Comparison of ENCODE assay signal across 23 cellular contexts in genomic region chr12:116968986-116969385, GRCh38. TPM values are rescaled to one million over a fixed set of nuclear protein-coding genes. Genes with fewer than 3 reads are reported as not detected.
A peak's percentile ranks its signal among the peaks of the same experiment; 100 is the strongest.
DNase-seq lines count a peak whose midpoint lies in the region; ATAC-seq and TF ChIP-seq lines count a peak whose summit lies in the region.
"Had no signal": no experiment of that assay in that cellular context is flagged by ENCODE, and none has a peak within 500 bp of the region (broad histone marks: within the 10 kb centered on the region; RNA-seq: fewer than 3 reads in every experiment).

No MANE protein-coding gene starts in this region.

- no peaks in the 10 kb centered on the region for H3K27me3 Mint-ChIP-seq in endodermal cell (ENCODE audit: insufficient read depth)
- H3K27me3 Mint-ChIP-seq: T-helper 17 cell had no signal

- H3K4me2 ChIP-seq in SK-N-SH: no peak overlapping the region
- peak overlapping the region; percentile 74 for H3K4me2 ChIP-seq in Karpas-422 (ENCODE audit: low read depth, low read length, poor library complexity, severe bottlenecking)
- H3K4me2 ChIP-seq: A549 had no signal

- H3K79me2 ChIP-seq in SK-N-SH (ENCODE audit: insufficient read depth): peaks cover 13% of the 10 kb centered on the region
- peaks cover 42% of the 10 kb centered on the region for H3K79me2 ChIP-seq in Karpas-422 (ENCODE audit: low read length)

- H3K27ac ChIP-seq in SK-N-SH (ENCODE audit: low read depth in 2 of 2, low read length in 1 of 2) (peak overlapping the region; percentile 17 to 97; a peak in 3 of 4 replicates), Karpas-422 (ENCODE audit: low read length) (peak overlapping the region; percentile 93), endodermal cell (ENCODE audit: low read depth, low read length) (no peak overlapping the region), gastroesophageal sphincter (no peak overlapping the region)
- H3K27ac ChIP-seq: A549 had no signal

- DNase-seq in SK-N-SH (no peak), Karpas-422 (peak; percentile 88), endodermal cell (peak; percentile 36), foreskin melanocyte (no peak), SHP77 treated with DMSO at 0.1 percent for 48 hours (lab: John Stamatoyannopoulos, UW) (no peak)
- DNase-seq: AML-193, Calu3, GOT3, HCEC 1CT, KBM-7, MG63, NCI-H1694 treated with DMSO at 0.1 percent for 48 hours, NCI-H2081 treated with DMSO at 0.1 percent for 48 hours, NCI-H446 treated with DMSO at 0.1 percent for 48 hours, NCI-H526, RPMI8226, SHP77, T-helper 17 cell had no signal

- no peak for TF ChIP-seq POLR2A in gastroesophageal sphincter (IDR thresholded peaks at IDR 0.05)

- H3K4me3 ChIP-seq in SK-N-SH (ENCODE audit: low read depth in 2 of 2, low read length in 1 of 2): no peak overlapping the region
- H3K4me3 ChIP-seq in Karpas-422 (ENCODE audit: low read length): peak overlapping the region; percentile 54
- no peak overlapping the region for H3K4me3 ChIP-seq in endodermal cell (ENCODE audit: low read length)
- no peak overlapping the region for H3K4me3 ChIP-seq in gastroesophageal sphincter
- H3K4me3 ChIP-seq: A549, GM12878, MG63 had no signal

- H3K4me1 ChIP-seq in SK-N-SH (ENCODE audit: control insufficient read depth in 1 of 2, insufficient read depth in 2 of 2, low read depth in 1 of 2, low read length in 1 of 2) (peaks cover 0 to 43% of the 10 kb centered on the region in 2 experiments; a peak in 2 of 4 replicates), Karpas-422 (ENCODE audit: low read length) (peaks cover 57% of the 10 kb centered on the region), endodermal cell (ENCODE audit: control insufficient read depth, insufficient read depth, low read length) (no peaks in the 10 kb centered on the region), gastroesophageal sphincter (peaks cover 0 to 5% (median 0%) of the 10 kb centered on the region in 3 donors)
- H3K4me1 ChIP-seq: A549 had no signal

- H3K9me2 ChIP-seq in SK-N-SH (no peaks in the 10 kb centered on the region), Karpas-422 (replicated peaks; ENCODE audit: insufficient read depth, low read length) (no peaks in the 10 kb centered on the region)

- H3K9ac ChIP-seq in SK-N-SH: no peak overlapping the region
- H3K9ac ChIP-seq in Karpas-422 (ENCODE audit: low read length): peak overlapping the region; percentile 48
- H3K9ac ChIP-seq in endodermal cell (ENCODE audit: extremely low read depth, low read length, poor library complexity, severe bottlenecking): no peak overlapping the region

- no peak for TF ChIP-seq EP300 in SK-N-SH (IDR thresholded peaks at IDR 0.05; ENCODE audit: borderline replicate concordance in 1 of 2, low read depth in 1 of 2, low read length in 1 of 2)
- TF ChIP-seq EP300 in gastroesophageal sphincter (IDR thresholded peaks at IDR 0.05): no peak

- TF ChIP-seq CTCF in SK-N-SH (IDR thresholded peaks at IDR 0.05) (no peak), endodermal cell (conservative IDR thresholded peaks at IDR 0.05) (no peak), gastroesophageal sphincter (IDR thresholded peaks at IDR 0.05) (no peak)

- peaks cover 14% of the 10 kb centered on the region for H3K4me1 Mint-ChIP-seq in endodermal cell
- H3K4me1 Mint-ChIP-seq: CD14-positive monocyte had no signal

- H3K9me3 Mint-ChIP-seq in endodermal cell: no peaks in the 10 kb centered on the region

- CTCF ChIA-PET in SK-N-SH (lab: Yijun Ruan, JAX): interaction anchor here (0.6 to 1.7 kb wide), 5 partner anchors 9 to 238 kb away, joined by 3 to 6 read pairs (median 3); no protein-coding TSS in a partner anchor

- WGBS in SK-N-SH (ENCODE audit: low lambda C conversion rate): 96% methylated on average over 5 of the region's 5 CpGs
- WGBS in endodermal cell (ENCODE audit: insufficient coverage in 1 of 2, insufficient read length in 1 of 2), 2 experiments: 92 to 96% methylated on average over 5 of the region's 5 CpGs
- WGBS in gastroesophageal sphincter (ENCODE audit: low coverage in 1 of 2), 2 donors: 77 to 82% methylated on average over 3 to 4 of the region's 5 CpGs

- POLR2A ChIA-PET in SK-N-SH (lab: Yijun Ruan, JAX): no interaction called here

- H2AFZ ChIP-seq in SK-N-SH (ENCODE audit: low read depth) (no peak overlapping the region), Karpas-422 (ENCODE audit: low read length) (no peak overlapping the region)

- H3K4me3 Mint-ChIP-seq in endodermal cell: no peak overlapping the region
- H3K4me3 Mint-ChIP-seq: CD14-positive monocyte, T-helper 17 cell had no signal

- ATAC-seq in SK-N-SH treated with all-trans-retinoic acid at 6 μM for 48 hours: no peak
- no peak for ATAC-seq in gastroesophageal sphincter
- ATAC-seq: A549, GM12878, T-helper 17 cell had no signal

- peaks cover 42% of the 10 kb centered on the region for H3K36me3 Mint-ChIP-seq in endodermal cell (ENCODE audit: low read depth)

- H3F3A ChIP-seq in SK-N-SH (replicated peaks; ENCODE audit: insufficient read depth): no peaks in the 10 kb centered on the region

- no peak overlapping the region for H3K27ac Mint-ChIP-seq in endodermal cell
- H3K27ac Mint-ChIP-seq: CD14-positive monocyte, T-helper 17 cell had no signal

- H3K9me3 ChIP-seq in SK-N-SH: no peaks in the 10 kb centered on the region
- H3K9me3 ChIP-seq in Karpas-422 (ENCODE audit: low read length): no peaks in the 10 kb centered on the region
- H3K9me3 ChIP-seq in endodermal cell (ENCODE audit: control insufficient read depth, low read length): no peaks in the 10 kb centered on the region
- H3K9me3 ChIP-seq in gastroesophageal sphincter: no peaks in the 10 kb centered on the region
- H3K9me3 ChIP-seq: A549, MG63 had no signal

- H4K20me1 ChIP-seq in SK-N-SH (ENCODE audit: insufficient read depth): peaks cover 3% of the 10 kb centered on the region; the same call in 1 of the 2 replicates
- no peaks in the 10 kb centered on the region for H4K20me1 ChIP-seq in Karpas-422 (ENCODE audit: insufficient read depth, low read depth, low read length)

- peaks cover 47% of the 10 kb centered on the region in 2 experiments for H3K36me3 ChIP-seq in SK-N-SH (replicated peaks in 1 of 2; ENCODE audit: control insufficient read depth in 1 of 2, insufficient read depth in 2 of 2, low read length in 1 of 2)
- H3K36me3 ChIP-seq in Karpas-422 (ENCODE audit: insufficient read depth, low read length): peaks cover 4% of the 10 kb centered on the region; the same call in 1 of the 2 replicates
- H3K36me3 ChIP-seq in endodermal cell (ENCODE audit: control insufficient read depth, insufficient read depth, low read length): peaks cover 58% of the 10 kb centered on the region
- H3K36me3 ChIP-seq in gastroesophageal sphincter: peaks cover 0 to 66% of the 10 kb centered on the region in 2 donors

- TF ChIP-seq RAD21 in SK-N-SH (IDR thresholded peaks at IDR 0.05; ENCODE audit: low read length): no peak

- H3K27me3 ChIP-seq in SK-N-SH (ENCODE audit: insufficient read depth) (no peaks in the 10 kb centered on the region), Karpas-422 (ENCODE audit: low read length) (no peaks in the 10 kb centered on the region), endodermal cell (ENCODE audit: control insufficient read depth, insufficient read depth, low read length, poor library complexity, severe bottlenecking) (no peaks in the 10 kb centered on the region), gastroesophageal sphincter (no peaks in the 10 kb centered on the region)
- H3K27me3 ChIP-seq: MG63 had no signal

TF ChIP-seq in SK-N-SH, 30 proteins besides CTCF, POLR2A, EP300 and RAD21 (continues in another document):
- TF ChIP-seq FOXM1 (IDR thresholded peaks at IDR 0.05; ENCODE audit: low read depth): no peak
- no peak for TF ChIP-seq RXRA (IDR thresholded peaks at IDR 0.05; ENCODE audit: borderline replicate concordance, low read depth)
- TF ChIP-seq SMC3 (IDR thresholded peaks at IDR 0.05; ENCODE audit: low read depth, low read length): no peak
- no peak for TF ChIP-seq FOSL2 (IDR thresholded peaks at IDR 0.05; ENCODE audit: borderline replicate concordance, low read depth)
- TF ChIP-seq GABPA (IDR thresholded peaks at IDR 0.05; ENCODE audit: low read depth): no peak
- TF ChIP-seq USF1 (IDR thresholded peaks at IDR 0.05; ENCODE audit: borderline replicate concordance, low read depth): no peak
- TF ChIP-seq ELF1 (IDR thresholded peaks at IDR 0.05): no peak

TF ChIP-seq in SK-N-SH treated with all-trans-retinoic acid at 6 μM for 48 hours, 23 proteins besides CTCF, POLR2A, EP300 and RAD21 (continues in another document):
- TF ChIP-seq CSRNP3 (CRISPR knock-in tag; IDR thresholded peaks at IDR 0.05) (no peak), CREB5 (CRISPR knock-in tag; IDR thresholded peaks at IDR 0.05; ENCODE audit: low read depth) (no peak), RARB (CRISPR knock-in tag; IDR thresholded peaks at IDR 0.05) (no peak), OSR1 (CRISPR knock-in tag; IDR thresholded peaks at IDR 0.05) (no peak), ISL1 (CRISPR knock-in tag; IDR thresholded peaks at IDR 0.05) (no peak)

RNA-seq across cellular contexts. Expression of gene FBXW8, which starts 58.2 kb away (rescaled TPM):
- 15.6 and 17.6 TPM in 2 replicates for polyA plus RNA-seq in SK-N-SH (2012; rRNA removed)
- 10.5 and 14.1 TPM in 2 replicates for polyA plus RNA-seq in SK-N-SH (2012; cell fraction: cytosol; rRNA removed)
- polyA plus RNA-seq in SK-N-SH (2012; cell fraction: nucleus; rRNA removed): 24.0 and 34.1 TPM in 2 replicates
- 34.8 TPM in 2 replicates for total RNA-seq in Karpas-422 (2014; rRNA removed; shearing (Covaris generic); ENCODE audit: low replicate concordance)
- 10 to 100 TPM; 26.1 to 34.7 TPM for total RNA-seq in endodermal cell
- polyA plus RNA-seq in endodermal cell (2013, experiment 1 of 2): 19.8 TPM
- 19.2 TPM for polyA plus RNA-seq in endodermal cell (2013, experiment 2 of 2)
- total RNA-seq in gastroesophageal sphincter: 10 to 100 TPM; 10.1 to 17.9 (median 13.7) TPM

Comparison
In these comparisons a context has a peak if more than half of its experiments do, and no peak if none do; other contexts are left out.
1. DNase-seq: peak in Karpas-422 (single experiment) and endodermal cell (single experiment); none in SK-N-SH (single experiment), foreskin melanocyte (single experiment) and SHP77 treated with DMSO at 0.1 percent for 48 hours (single experiment).
2. H3K27ac ChIP-seq: peak in SK-N-SH (2 of 2) and Karpas-422 (single experiment); none in endodermal cell (single experiment) and gastroesophageal sphincter (0 of 4).